Comparison of ENCODE assay signal across 9 cellular contexts in genomic region chr7:726084-726853, GRCh38. TPM values are rescaled to one million over a fixed set of nuclear protein-coding genes. Genes with fewer than 3 reads are reported as not detected.
A peak's percentile ranks its signal among the peaks of the same experiment; 100 is the strongest.
DNase-seq lines count a peak whose midpoint lies in the region; ATAC-seq, FAIRE-seq and TF ChIP-seq lines count a peak whose summit lies in the region.
"Had no signal": no experiment of that assay in that cellular context is flagged by ENCODE, and none has a peak within 500 bp of the region (broad histone marks: within the 10 kb centered on the region; RNA-seq: fewer than 3 reads in every experiment).

DNAAF5 (plus strand) TSS chr7:726699; CDS start chr7:726721, 22 bp downstream.

- peak; percentile 56 for TF ChIP-seq POLR2A in right lobe of liver (IDR thresholded peaks at IDR 0.05)

- H3K27ac ChIP-seq in BLaER1: peak within 1 kb of the TSS; percentile 92
- H3K27ac ChIP-seq in right lobe of liver: peak within 1 kb of the TSS in 2 of 3 donors; percentile 40 to 47

- intact Hi-C loops in right lobe of liver (cut with DNase I): no loop called here

- peak; percentile 70 for FAIRE-seq in GM19239 (lab: Jason Lieb, UNC)
- FAIRE-seq: islet of Langerhans had no signal

- peak; percentile 81 for ATAC-seq in HG03442 (IDR thresholded peaks at IDR 0.05; ENCODE audit: unreplicated experiment)
- peak; percentile 86 to 97 (median 92) for ATAC-seq in right lobe of liver

- H3K27me3 ChIP-seq in BLaER1: no peaks in the 10 kb centered on the region
- H3K27me3 ChIP-seq in right lobe of liver: no peaks in the 10 kb centered on the region

- H3K4me3 ChIP-seq in BLaER1 (peak within 1 kb of the TSS; percentile 99), right lobe of liver (peak within 1 kb of the TSS; percentile 57 to 98 (median 68))

- DNase-seq in GM19239 (ENCODE audit: insufficient read length, low spot score) (peak; percentile 97), NCI-H526 treated with DMSO at 0.1 percent for 48 hours (lab: John Stamatoyannopoulos, UW) (peak; percentile 32), dermis blood vessel endothelial cell (peak; percentile 90), right lobe of liver (peak; percentile 86 to 89 (median 87))
- DNase-seq in activated CD4-positive, alpha-beta T cell treated with anti-CD3 and anti-CD28 coated beads, Interleukin-2, amount 50 U/mL, for 1 hour: peak; percentile 84
- DNase-seq in stimulated activated CD4-positive, alpha-beta T cell treated with anti-CD3 and anti-CD28 coated beads, Interleukin-4, amount 100 ng/mL, for 24 hours: peak; percentile 89

- peak within 1 kb of the TSS; percentile 96 for H3K4me2 ChIP-seq in BLaER1

- H3K9me3 ChIP-seq in BLaER1: peaks cover 40% of the 10 kb centered on the region
- no peaks in the 10 kb centered on the region for H3K9me3 ChIP-seq in right lobe of liver

- TF ChIP-seq CTCF in right lobe of liver (IDR thresholded peaks at IDR 0.05): no peak

- 59% methylated on average over 4 of the region's 56 CpGs for WGBS in right lobe of liver (ENCODE audit: insufficient coverage, low coverage, low lambda C conversion rate, missing lambda C conversion rate)

- H3K9ac ChIP-seq in BLaER1: peak within 1 kb of the TSS; percentile 90

- H3K36me3 ChIP-seq in BLaER1: peaks cover 52% of the 10 kb centered on the region
- H3K36me3 ChIP-seq in right lobe of liver: no peaks in the 10 kb centered on the region

- H4K20me1 ChIP-seq in BLaER1: peaks cover 29% of the 10 kb centered on the region

- peaks cover 51% of the 10 kb centered on the region for H3K4me1 ChIP-seq in BLaER1
- peaks cover 0 to 11% (median 0%) of the 10 kb centered on the region in 4 donors for H3K4me1 ChIP-seq in right lobe of liver

RNA-seq across cellular contexts. Expression of gene DNAAF5, which starts in this region (rescaled TPM):
- total RNA-seq in dermis blood vessel endothelial cell (19.2 and 40.7 TPM in 2 replicates), right lobe of liver (10 to 100 TPM in 5 of 6 experiments, 1 to 10 TPM in 1; 9.5 to 22.8 (median 10.5) TPM)

Comparison
In these comparisons a context has a peak if more than half of its experiments do, and no peak if none do; other contexts are left out.
1. Peak in every context shown above with its lines: DNase-seq, ATAC-seq, H3K4me3 ChIP-seq and H3K27ac ChIP-seq.
2. DNase-seq: peak in every context shown above with its lines; median percentile 97 in GM19239; 90 in dermis blood vessel endothelial cell; 89 in stimulated activated CD4-positive, alpha-beta T cell treated with anti-CD3 and anti-CD28 coated beads, Interleukin-4, amount 100 ng/mL, for 24 hours; 87 in right lobe of liver; 84 in activated CD4-positive, alpha-beta T cell treated with anti-CD3 and anti-CD28 coated beads, Interleukin-2, amount 50 U/mL, for 1 hour; 32 in NCI-H526 treated with DMSO at 0.1 percent for 48 hours.